Comparison of ENCODE assay signal across 12 cellular contexts in genomic region chr16:81630632-81631026, GRCh38.
A peak's percentile ranks its signal among the peaks of the same experiment; 100 is the strongest.
DNase-seq lines count a peak whose midpoint lies in the region; ATAC-seq and FAIRE-seq lines count a peak whose summit lies in the region.
"Had no signal": no experiment of that assay in that cellular context is flagged by ENCODE, and none has a peak within 500 bp of the region (broad histone marks: within the 10 kb centered on the region; RNA-seq: fewer than 3 reads in every experiment).

No MANE protein-coding gene starts in this region.

- no peak overlapping the region for H3K4me3 ChIP-seq in stomach smooth muscle (ENCODE audit: low read length in 2 of 2)

- H3K9ac ChIP-seq in stomach smooth muscle (ENCODE audit: low read length in 2 of 2) = no peak overlapping the region

- H3K4me3 Mint-ChIP-seq in activated T-cell treated with anti-CD3 and anti-CD28 coated beads, Interleukin-2, amount 50 U/mL, for 24 hours = no peak overlapping the region

- H3K4me1 Mint-ChIP-seq in activated T-cell treated with anti-CD3 and anti-CD28 coated beads, Interleukin-2, amount 50 U/mL, for 24 hours (ENCODE audit: low read depth) = peaks cover 65% of the 10 kb centered on the region

- no peaks in the 10 kb centered on the region for H3K36me3 Mint-ChIP-seq in activated T-cell treated with anti-CD3 and anti-CD28 coated beads, Interleukin-2, amount 50 U/mL, for 24 hours (ENCODE audit: low read depth)

- ATAC-seq in GM19035 (IDR thresholded peaks at IDR 0.05; ENCODE audit: unreplicated experiment) = no peak

- H3K4me1 ChIP-seq in stomach smooth muscle (ENCODE audit: control insufficient read depth, insufficient read depth, low read length) = peaks cover 27% of the 10 kb centered on the region

- H3K36me3 ChIP-seq in stomach smooth muscle (ENCODE audit: control insufficient read depth in 2 of 2, insufficient read depth in 2 of 2, low read length in 2 of 2) = no peaks in the 10 kb centered on the region

- no peaks in the 10 kb centered on the region for H3K27me3 ChIP-seq in stomach smooth muscle (ENCODE audit: control insufficient read depth in 1 of 2, insufficient read depth in 2 of 2, low read length in 2 of 2)

- no peak for DNase-seq in activated T-cell treated with anti-CD3 and anti-CD28 coated beads, Interleukin-2, amount 50 U/mL, for 24 hours
- no peak for DNase-seq in activated T-cell treated with anti-CD3 and anti-CD28 coated beads, Interleukin-2, amount 50 U/mL, for 48 hours
- DNase-seq in NCI-H69 (lab: John Stamatoyannopoulos, UW) (peak; percentile 79), ecto neural progenitor cell (ENCODE audit: low spot score) (peak; percentile 84), hippocampal formation (lab: John Stamatoyannopoulos, UW) (no peak), GM19239 (ENCODE audit: insufficient read length, low spot score) (no peak)
- DNase-seq: GF-D8, KBM-7, NCI-H526 treated with DMSO at 0.1 percent for 48 hours had no signal

- no peaks in the 10 kb centered on the region for H3K27me3 Mint-ChIP-seq in activated T-cell treated with anti-CD3 and anti-CD28 coated beads, Interleukin-2, amount 50 U/mL, for 24 hours

- peak overlapping the region; percentile 14 for H3K27ac Mint-ChIP-seq in activated T-cell treated with anti-CD3 and anti-CD28 coated beads, Interleukin-2, amount 50 U/mL, for 24 hours

- H3K9me3 ChIP-seq in stomach smooth muscle (ENCODE audit: control insufficient read depth in 2 of 2, low read length in 2 of 2) = no peaks in the 10 kb centered on the region

- FAIRE-seq in GM19239 (lab: Jason Lieb, UNC) = no peak
- FAIRE-seq: astrocyte had no signal

- no peaks in the 10 kb centered on the region for H3K9me3 Mint-ChIP-seq in activated T-cell treated with anti-CD3 and anti-CD28 coated beads, Interleukin-2, amount 50 U/mL, for 24 hours

- peak overlapping the region; percentile 18 for H3K27ac ChIP-seq in stomach smooth muscle (ENCODE audit: low read length)

Comparison
In these comparisons a context has a peak if more than half of its experiments do, and no peak if none do; other contexts are left out.
1. DNase-seq: peak in NCI-H69 (single experiment) and ecto neural progenitor cell (single experiment); none in activated T-cell treated with anti-CD3 and anti-CD28 coated beads, Interleukin-2, amount 50 U/mL, for 24 hours (single experiment), activated T-cell treated with anti-CD3 and anti-CD28 coated beads, Interleukin-2, amount 50 U/mL, for 48 hours (0 of 2), hippocampal formation (0 of 2) and GM19239 (single experiment).